ENCODE assay signal across 8 cellular contexts in genomic region chr1:15410884-15411245, GRCh38. TPM values are rescaled to one million over a fixed set of nuclear protein-coding genes. Genes with fewer than 3 reads are reported as not detected.
A peak's percentile ranks its signal among the peaks of the same experiment; 100 is the strongest.
DNase-seq lines count a peak whose midpoint lies in the region; ATAC-seq, FAIRE-seq and TF ChIP-seq lines count a peak whose summit lies in the region.

No MANE protein-coding gene starts in this region.

- H3K9me3 ChIP-seq in HepG2 (ENCODE audit: low read length) (no peaks in the 10 kb centered on the region), testis (no peaks in the 10 kb centered on the region)

- no peak for FAIRE-seq in HepG2 (lab: Jason Lieb, UNC)

- H3K27ac Mint-ChIP-seq in activated CD8-positive, alpha-beta memory T cell treated with anti-CD3 and anti-CD28 coated beads, Interleukin-2, amount 10 ng/mL, durations not matched to agents 7 days and 5 days = peak overlapping the region; percentile 86
- H3K27ac Mint-ChIP-seq in activated naive CD8-positive, alpha-beta T cell treated with anti-CD3 and anti-CD28 coated beads, Interleukin-2, amount 10 ng/mL, durations not matched to agents 7 days and 5 days = peak overlapping the region; percentile 85

- H3K4me3 ChIP-seq in HepG2 (replicated peaks in 1 of 3; ENCODE audit: insufficient read depth in 1 of 3, low read depth in 2 of 3, low read length in 3 of 3) (peak overlapping the region; percentile 77 to 83 (median 78); a peak in 5 of 6 replicates), testis (peak overlapping the region; percentile 83 to 93)

- CTCF ChIA-PET in activated CD8-positive, alpha-beta memory T cell treated with anti-CD3 and anti-CD28 coated beads, Interleukin-2, amount 10 ng/mL, durations not matched to agents 7 days and 5 days (lab: Charles Lee) = interaction anchor here (0.7 to 3.6 kb wide), 4 partner anchors 20 to 955 kb away, joined by 3 to 29 read pairs (median 4); no protein-coding TSS in a partner anchor
- CTCF ChIA-PET in HepG2 (lab: Yijun Ruan, JAX; ENCODE audit: low intra/inter-chr PET ratio, low total read pairs) = no interaction called here

- TF ChIP-seq CTCF in HepG2 (CRISPR knock-in tag; IDR thresholded peaks at IDR 0.05) = no peak
- TF ChIP-seq CTCF in testis (IDR thresholded peaks at IDR 0.05) = no peak

- DNase-seq in activated CD8-positive, alpha-beta memory T cell treated with anti-CD3 and anti-CD28 coated beads, Interleukin-2, amount 10 ng/mL, durations not matched to agents 7 days and 5 days = peak; percentile 49
- DNase-seq in activated CD8-positive, alpha-beta memory T cell treated with anti-CD3 and anti-CD28 coated beads, Interleukin-2, amount 50 U/mL, for 4 hours = no peak
- no peak for DNase-seq in activated naive CD8-positive, alpha-beta T cell treated with anti-CD3 and anti-CD28 coated beads, Interleukin-2, amount 10 ng/mL, durations not matched to agents 7 days and 5 days
- no peak for DNase-seq in HepG2 (ENCODE audit: low spot score)
- DNase-seq in testis = no peak
- DNase-seq in pons (ENCODE audit: low spot score) = no peak

- peaks cover 0 to 1% of the 10 kb centered on the region in 2 experiments; a peak in 2 of 5 replicates for H3K36me3 ChIP-seq in HepG2 (replicated peaks in 1 of 2; ENCODE audit: control insufficient read depth in 1 of 2, insufficient read depth in 2 of 2, low read length in 2 of 2)
- no peaks in the 10 kb centered on the region for H3K36me3 ChIP-seq in testis (ENCODE audit: low read depth, missing control alignments)

- no TSS peak for BruUV-seq in HepG2 (replicated peaks; lab: Mats Ljungman, UMichigan)

- H4K20me1 ChIP-seq in HepG2 (ENCODE audit: insufficient read depth, low read length) = no peaks in the 10 kb centered on the region

- no peaks in the 10 kb centered on the region for H3K79me2 ChIP-seq in HepG2 (ENCODE audit: insufficient read depth, low read length)

- in situ Hi-C loops in HepG2 (cut with HindIII; ENCODE audit: extremely low pct_ligation_motif_present, low pct_unique_long_range_greater_than_20kb) = no loop called here

- no peak overlapping the region for H2AFZ ChIP-seq in HepG2 (ENCODE audit: low read length)

- no peak for TF ChIP-seq POLR2A in HepG2 (IDR thresholded peaks at IDR 0.05; ENCODE audit: insufficient read depth in 1 of 2, low read depth in 2 of 2, low read length in 2 of 2)
- TF ChIP-seq POLR2A in testis (IDR thresholded peaks at IDR 0.05) = no peak

- no peak for TF ChIP-seq EP300 in HepG2 (IDR thresholded peaks at IDR 0.05; ENCODE audit: low read depth in 2 of 2, low read length in 2 of 2)
- no peak for TF ChIP-seq EP300 in HepG2 (CRISPR knock-in tag; IDR thresholded peaks at IDR 0.05; ENCODE audit: borderline replicate concordance)

- peak overlapping the region; percentile 91 for H3K4me3 Mint-ChIP-seq in activated CD8-positive, alpha-beta memory T cell treated with anti-CD3 and anti-CD28 coated beads, Interleukin-2, amount 10 ng/mL, durations not matched to agents 7 days and 5 days
- peak overlapping the region; percentile 95 for H3K4me3 Mint-ChIP-seq in activated naive CD8-positive, alpha-beta T cell treated with anti-CD3 and anti-CD28 coated beads, Interleukin-2, amount 10 ng/mL, durations not matched to agents 7 days and 5 days

- peak overlapping the region; percentile 91 for H3K4me2 ChIP-seq in HepG2 (ENCODE audit: low read depth, low read length)

- POLR2A ChIA-PET in activated naive CD8-positive, alpha-beta T cell treated with anti-CD3 and anti-CD28 coated beads, Interleukin-2, amount 10 ng/mL, durations not matched to agents 7 days and 5 days (lab: Charles Lee) = interaction anchor here (2.1 kb wide), 1 partner anchor 9 kb away, joined by 5 read pairs; no protein-coding TSS in a partner anchor
- POLR2A ChIA-PET in HepG2 (lab: Yijun Ruan, JAX) = no interaction called here

- H3K36me3 Mint-ChIP-seq in activated CD8-positive, alpha-beta memory T cell treated with anti-CD3 and anti-CD28 coated beads, Interleukin-2, amount 10 ng/mL, durations not matched to agents 7 days and 5 days = peaks cover 30% of the 10 kb centered on the region
- H3K36me3 Mint-ChIP-seq in activated naive CD8-positive, alpha-beta T cell treated with anti-CD3 and anti-CD28 coated beads, Interleukin-2, amount 10 ng/mL, durations not matched to agents 7 days and 5 days = peaks cover 23% of the 10 kb centered on the region

- 69% methylated on average over 11 of the region's 11 CpGs for WGBS in HepG2 (ENCODE audit: low lambda C conversion rate)
- WGBS in testis, 2 donors = 32 to 48% methylated on average over 10 to 11 of the region's 11 CpGs

- no peak overlapping the region for H3K27ac ChIP-seq in HepG2 (ENCODE audit: extremely low read length, insufficient read depth, low read length)
- peak overlapping the region; percentile 73 to 74 for H3K27ac ChIP-seq in testis

- peak overlapping the region; percentile 70; the same call in 1 of the 2 replicates for H3K9ac ChIP-seq in HepG2 (ENCODE audit: insufficient read depth, low read depth, low read length)

- ATAC-seq in activated CD8-positive, alpha-beta memory T cell treated with anti-CD3 and anti-CD28 coated beads, Interleukin-2, amount 10 ng/mL, durations not matched to agents 7 days and 5 days = no peak
- no peak for ATAC-seq in activated naive CD8-positive, alpha-beta T cell treated with anti-CD3 and anti-CD28 coated beads, Interleukin-2, amount 10 ng/mL, durations not matched to agents 7 days and 5 days (ENCODE audit: low read depth)
- ATAC-seq in HepG2 = no peak
- no peak for ATAC-seq in GM21723 (IDR thresholded peaks at IDR 0.05; ENCODE audit: unreplicated experiment)
- ATAC-seq in GM18861 (IDR thresholded peaks at IDR 0.05; ENCODE audit: unreplicated experiment) = no peak

- no peak for TF ChIP-seq RAD21 in HepG2 (CRISPR knock-in tag; IDR thresholded peaks at IDR 0.05)

- no peaks in the 10 kb centered on the region for H3K9me3 Mint-ChIP-seq in activated CD8-positive, alpha-beta memory T cell treated with anti-CD3 and anti-CD28 coated beads, Interleukin-2, amount 10 ng/mL, durations not matched to agents 7 days and 5 days (ENCODE audit: low read depth)
- H3K9me3 Mint-ChIP-seq in activated naive CD8-positive, alpha-beta T cell treated with anti-CD3 and anti-CD28 coated beads, Interleukin-2, amount 10 ng/mL, durations not matched to agents 7 days and 5 days = no peaks in the 10 kb centered on the region

- H3K27me3 Mint-ChIP-seq in activated CD8-positive, alpha-beta memory T cell treated with anti-CD3 and anti-CD28 coated beads, Interleukin-2, amount 10 ng/mL, durations not matched to agents 7 days and 5 days = peaks cover 28% of the 10 kb centered on the region
- peaks cover 26% of the 10 kb centered on the region for H3K27me3 Mint-ChIP-seq in activated naive CD8-positive, alpha-beta T cell treated with anti-CD3 and anti-CD28 coated beads, Interleukin-2, amount 10 ng/mL, durations not matched to agents 7 days and 5 days

- peaks cover 39% of the 10 kb centered on the region for H3K4me1 ChIP-seq in HepG2 (ENCODE audit: insufficient read depth, low read length)
- peaks cover 30% of the 10 kb centered on the region for H3K4me1 ChIP-seq in testis

- H3K4me1 Mint-ChIP-seq in activated CD8-positive, alpha-beta memory T cell treated with anti-CD3 and anti-CD28 coated beads, Interleukin-2, amount 10 ng/mL, durations not matched to agents 7 days and 5 days = peaks cover 48% of the 10 kb centered on the region
- peaks cover 27% of the 10 kb centered on the region for H3K4me1 Mint-ChIP-seq in activated naive CD8-positive, alpha-beta T cell treated with anti-CD3 and anti-CD28 coated beads, Interleukin-2, amount 10 ng/mL, durations not matched to agents 7 days and 5 days

- H3K27me3 ChIP-seq in HepG2 (ENCODE audit: control insufficient read depth in 1 of 2, insufficient read depth in 2 of 2, low read length in 2 of 2) (peaks cover 3 to 30% of the 10 kb centered on the region in 2 experiments; a peak in 3 of 5 replicates), testis (no peaks in the 10 kb centered on the region)

- intact Hi-C loops in HepG2 (cut with micrococcal nuclease; ENCODE audit: unreplicated experiment) = no loop called here
- intact Hi-C loops in testis (cut with DNase I; ENCODE audit: low total_unique reads) = no loop called here

RNA-seq across cellular contexts. Expression of gene EFHD2, which starts 1.2 kb away (rescaled TPM):
- 10 to 100 TPM; 95.4 to 98.9 TPM for total RNA-seq in activated CD8-positive, alpha-beta memory T cell treated with anti-CD3 and anti-CD28 coated beads, Interleukin-2, amount 10 ng/mL, durations not matched to agents 7 days and 5 days
- total RNA-seq in activated naive CD8-positive, alpha-beta T cell treated with anti-CD3 and anti-CD28 coated beads, Interleukin-2, amount 10 ng/mL, durations not matched to agents 7 days and 5 days = 10 to 100 TPM; 49.4 TPM
- total RNA-seq in HepG2 (2016; rRNA removed; fragmentation: Illumina TruSeq; extraction: Trizol) (9.9 and 12.7 TPM in 2 replicates), testis (100 to 1,000 TPM; 308 to 384 TPM)
- total RNA-seq in HepG2 (2016; cell fraction: cytosol; rRNA removed; fragmentation: Illumina TruSeq; extraction: Trizol; ENCODE audit: low read depth) = 3.5 and 3.8 TPM in 2 replicates
- 10.0 and 12.8 TPM in 2 replicates for total RNA-seq in HepG2 (2016; cell fraction: insoluble cytoplasmic fraction; rRNA removed; fragmentation: Illumina TruSeq; extraction: Trizol)
- total RNA-seq in HepG2 (2016; cell fraction: membrane; rRNA removed; fragmentation: Illumina TruSeq; extraction: Trizol) = 10.3 and 10.6 TPM in 2 replicates
- 5.1 and 5.7 TPM in 2 replicates for total RNA-seq in HepG2 (2016; cell fraction: nucleus; rRNA removed; fragmentation: Illumina TruSeq; extraction: Trizol)
- polyA plus RNA-seq in HepG2 (2011; rRNA removed) (9.4 and 10.9 TPM in 2 replicates), testis (ENCODE audit: insufficient read depth, low read depth, low replicate concordance) (146 TPM)
- 9.0 and 11.9 TPM in 2 replicates for polyA plus RNA-seq in HepG2 (2011; cell fraction: cytosol; rRNA removed)
- 16.4 and 20.1 TPM in 2 replicates for polyA plus RNA-seq in HepG2 (2011; cell fraction: nucleus; rRNA removed)
- polyA plus RNA-seq in HepG2 (2012) = 13.1 and 13.3 TPM in 2 replicates
- 5.6 and 6.2 TPM in 2 replicates for polyA plus RNA-seq in HepG2 (2016; cell fraction: cytosol; fragmentation: Illumina TruSeq; extraction: Trizol; ENCODE audit: low read depth)
- polyA plus RNA-seq in HepG2 (2016; cell fraction: insoluble cytoplasmic fraction; fragmentation: Illumina TruSeq; extraction: Trizol; ENCODE audit: low read depth) = 16.6 and 21.1 TPM in 2 replicates
- polyA plus RNA-seq in HepG2 (2016; cell fraction: membrane; fragmentation: Illumina TruSeq; extraction: Trizol; ENCODE audit: low read depth) = 11.7 and 12.3 TPM in 2 replicates
- polyA plus RNA-seq in HepG2 (2016; cell fraction: nucleus; fragmentation: Illumina TruSeq; extraction: Trizol; ENCODE audit: insufficient read depth, low read depth) = 13.8 and 16.7 TPM in 2 replicates
- 7.2 and 33.1 TPM in 2 replicates for polyA minus RNA-seq in HepG2 (2011; rRNA and poly(A)+ RNA removed; ENCODE audit: low replicate concordance)
- polyA minus RNA-seq in HepG2 (2011; cell fraction: cytosol; rRNA and poly(A)+ RNA removed) = 5.6 and 6.2 TPM in 2 replicates
- 2.6 and 3.4 TPM in 2 replicates for polyA minus RNA-seq in HepG2 (2011; cell fraction: nucleus; rRNA and poly(A)+ RNA removed)

RNA-seq across cellular contexts. Expression of gene CTRC, which starts 27.4 kb away (rescaled TPM):
- total RNA-seq in activated CD8-positive, alpha-beta memory T cell treated with anti-CD3 and anti-CD28 coated beads, Interleukin-2, amount 10 ng/mL, durations not matched to agents 7 days and 5 days = under 1 TPM; 0.68 to 0.93 TPM
- 1 to 10 TPM in 1 of 2 experiments, under 1 TPM in 1; 0.39 to 1.0 TPM for total RNA-seq in activated naive CD8-positive, alpha-beta T cell treated with anti-CD3 and anti-CD28 coated beads, Interleukin-2, amount 10 ng/mL, durations not matched to agents 7 days and 5 days
- total RNA-seq in HepG2 (2016; rRNA removed; fragmentation: Illumina TruSeq; extraction: Trizol) (not detected in 2 replicates), testis (under 1 TPM; 0.50 to 0.55 TPM)
- not detected in 2 replicates for total RNA-seq in HepG2 (2016; cell fraction: cytosol; rRNA removed; fragmentation: Illumina TruSeq; extraction: Trizol; ENCODE audit: low read depth)
- not detected in 2 replicates for total RNA-seq in HepG2 (2016; cell fraction: insoluble cytoplasmic fraction; rRNA removed; fragmentation: Illumina TruSeq; extraction: Trizol)
- not detected in 2 replicates for total RNA-seq in HepG2 (2016; cell fraction: membrane; rRNA removed; fragmentation: Illumina TruSeq; extraction: Trizol)
- not detected in 2 replicates for total RNA-seq in HepG2 (2016; cell fraction: nucleus; rRNA removed; fragmentation: Illumina TruSeq; extraction: Trizol)
- polyA plus RNA-seq in HepG2 (2011; rRNA removed) (not detected in 2 replicates), testis (ENCODE audit: insufficient read depth, low read depth, low replicate concordance) (0.83 TPM)
- not detected in 2 replicates for polyA plus RNA-seq in HepG2 (2011; cell fraction: cytosol; rRNA removed)
- polyA plus RNA-seq in HepG2 (2011; cell fraction: nucleus; rRNA removed) = not detected in 2 replicates
- polyA plus RNA-seq in HepG2 (2012) = not detected in 2 replicates
- not detected in 2 replicates for polyA plus RNA-seq in HepG2 (2016; cell fraction: cytosol; fragmentation: Illumina TruSeq; extraction: Trizol; ENCODE audit: low read depth)
- not detected in 2 replicates for polyA plus RNA-seq in HepG2 (2016; cell fraction: insoluble cytoplasmic fraction; fragmentation: Illumina TruSeq; extraction: Trizol; ENCODE audit: low read depth)
- not detected in 2 replicates for polyA plus RNA-seq in HepG2 (2016; cell fraction: membrane; fragmentation: Illumina TruSeq; extraction: Trizol; ENCODE audit: low read depth)
- polyA plus RNA-seq in HepG2 (2016; cell fraction: nucleus; fragmentation: Illumina TruSeq; extraction: Trizol; ENCODE audit: insufficient read depth, low read depth) = not detected in 2 replicates
- polyA minus RNA-seq in HepG2 (2011; rRNA and poly(A)+ RNA removed; ENCODE audit: low replicate concordance) = not detected in 2 replicates
- not detected in 2 replicates for polyA minus RNA-seq in HepG2 (2011; cell fraction: cytosol; rRNA and poly(A)+ RNA removed)
- polyA minus RNA-seq in HepG2 (2011; cell fraction: nucleus; rRNA and poly(A)+ RNA removed) = not detected in 2 replicates

RNA-seq across cellular contexts. Expression of gene CELA2A, which starts 45.7 kb away (rescaled TPM):
- total RNA-seq in activated CD8-positive, alpha-beta memory T cell treated with anti-CD3 and anti-CD28 coated beads, Interleukin-2, amount 10 ng/mL, durations not matched to agents 7 days and 5 days = not detected
- not detected for total RNA-seq in activated naive CD8-positive, alpha-beta T cell treated with anti-CD3 and anti-CD28 coated beads, Interleukin-2, amount 10 ng/mL, durations not matched to agents 7 days and 5 days
- not detected in 2 replicates for total RNA-seq in HepG2 (2016; rRNA removed; fragmentation: Illumina TruSeq; extraction: Trizol)
- total RNA-seq in HepG2 (2016; cell fraction: cytosol; rRNA removed; fragmentation: Illumina TruSeq; extraction: Trizol; ENCODE audit: low read depth) = not detected in 2 replicates
- total RNA-seq in HepG2 (2016; cell fraction: insoluble cytoplasmic fraction; rRNA removed; fragmentation: Illumina TruSeq; extraction: Trizol) = not detected in 2 replicates
- not detected in 2 replicates for total RNA-seq in HepG2 (2016; cell fraction: membrane; rRNA removed; fragmentation: Illumina TruSeq; extraction: Trizol)
- total RNA-seq in HepG2 (2016; cell fraction: nucleus; rRNA removed; fragmentation: Illumina TruSeq; extraction: Trizol) = not detected in 2 replicates
- polyA plus RNA-seq in HepG2 (2011; rRNA removed) = not detected in 2 replicates
- polyA plus RNA-seq in HepG2 (2011; cell fraction: cytosol; rRNA removed) = not detected in 2 replicates
- not detected in 2 replicates for polyA plus RNA-seq in HepG2 (2011; cell fraction: nucleus; rRNA removed)
- polyA plus RNA-seq in HepG2 (2012) = not detected in 2 replicates
- polyA plus RNA-seq in HepG2 (2016; cell fraction: cytosol; fragmentation: Illumina TruSeq; extraction: Trizol; ENCODE audit: low read depth) = not detected in 2 replicates
- not detected in 2 replicates for polyA plus RNA-seq in HepG2 (2016; cell fraction: insoluble cytoplasmic fraction; fragmentation: Illumina TruSeq; extraction: Trizol; ENCODE audit: low read depth)
- not detected in 2 replicates for polyA plus RNA-seq in HepG2 (2016; cell fraction: membrane; fragmentation: Illumina TruSeq; extraction: Trizol; ENCODE audit: low read depth)
- not detected in 2 replicates for polyA plus RNA-seq in HepG2 (2016; cell fraction: nucleus; fragmentation: Illumina TruSeq; extraction: Trizol; ENCODE audit: insufficient read depth, low read depth)
- not detected in 2 replicates for polyA minus RNA-seq in HepG2 (2011; rRNA and poly(A)+ RNA removed; ENCODE audit: low replicate concordance)
- polyA minus RNA-seq in HepG2 (2011; cell fraction: cytosol; rRNA and poly(A)+ RNA removed) = not detected in 2 replicates
- not detected in 2 replicates for polyA minus RNA-seq in HepG2 (2011; cell fraction: nucleus; rRNA and poly(A)+ RNA removed)
- 1 to 10 TPM; 3.7 to 4.8 TPM for total RNA-seq in testis
- 2.4 TPM for polyA plus RNA-seq in testis (ENCODE audit: insufficient read depth, low read depth, low replicate concordance)
